In genomic region chr3:75001330-75001729, GRCh38 we compare ENCODE assay signal across 10 cellular contexts.
DNase-seq lines count a peak whose midpoint lies in the region; ATAC-seq, FAIRE-seq and TF ChIP-seq lines count a peak whose summit lies in the region.
"Had no signal": no experiment of that assay in that cellular context is flagged by ENCODE, and none has a peak within 500 bp of the region (broad histone marks: within the 10 kb centered on the region; RNA-seq: fewer than 3 reads in every experiment).

No MANE protein-coding gene starts in this region.

- no peak overlapping the region for H3K27ac Mint-ChIP-seq in immature natural killer cell
- H3K27ac Mint-ChIP-seq: activated CD4-positive, alpha-beta T cell treated with anti-CD3 and anti-CD28 coated beads for 36 hours had no signal

- H3K36me3 ChIP-seq in kidney (ENCODE audit: control insufficient read depth in 1 of 2, insufficient read depth in 2 of 2, low read length in 2 of 2), result no peaks in the 10 kb centered on the region

- peak; percentile 15 for TF ChIP-seq CTCF in AG04449 (IDR thresholded peaks at IDR 0.05; ENCODE audit: insufficient read depth, low read length, missing control alignments)
- TF ChIP-seq CTCF in fibroblast of the aortic adventitia (IDR thresholded peaks at IDR 0.05; ENCODE audit: insufficient read depth, low read length), result no peak
- no peak for TF ChIP-seq CTCF in kidney (IDR thresholded peaks at IDR 0.05; ENCODE audit: borderline replicate concordance, extremely low read depth, insufficient read depth)

- H3K27me3 Mint-ChIP-seq in immature natural killer cell (ENCODE audit: low read depth in 3 of 3), result peaks cover 0 to 2% (median 0%) of the 10 kb centered on the region in 3 donors
- H3K27me3 Mint-ChIP-seq: activated CD4-positive, alpha-beta T cell treated with anti-CD3 and anti-CD28 coated beads for 36 hours had no signal

- ATAC-seq in HG03025 (IDR thresholded peaks at IDR 0.05; ENCODE audit: low FRiP score, unreplicated experiment) (no peak), HG02870 (IDR thresholded peaks at IDR 0.05; ENCODE audit: unreplicated experiment) (no peak)
- ATAC-seq: activated CD4-positive, alpha-beta T cell treated with anti-CD3 and anti-CD28 coated beads for 36 hours had no signal

- H3K4me1 ChIP-seq in kidney (ENCODE audit: control insufficient read depth in 1 of 2, insufficient read depth in 1 of 2, low read depth in 1 of 2, low read length in 2 of 2), result no peaks in the 10 kb centered on the region

- H3K27ac ChIP-seq in kidney (ENCODE audit: low read depth in 2 of 2, low read length in 2 of 2), result no peak overlapping the region

- no peak for FAIRE-seq in kidney (lab: Jason Lieb, UNC)

- CTCF ChIA-PET in AG04449 (lab: Yijun Ruan, JAX), result interaction anchor here (0.7 to 1.6 kb wide), 7 partner anchors 9 to 1548 kb away, joined by 3 to 5 read pairs (median 3); no protein-coding TSS in a partner anchor

- H3K4me3 ChIP-seq in AG04449 (ENCODE audit: low read depth, low read length) (no peak overlapping the region), fibroblast of the aortic adventitia (ENCODE audit: low read depth, low read length) (no peak overlapping the region), kidney (ENCODE audit: low read length in 2 of 2) (no peak overlapping the region)

- intact Hi-C loops in kidney (cut with DNase I), result no loop called here

- POLR2A ChIA-PET in AG04449 (lab: Yijun Ruan, JAX), result no interaction called here

- peaks cover 8 to 26% (median 17%) of the 10 kb centered on the region in 6 donors for H3K9me3 Mint-ChIP-seq in immature natural killer cell

- H3K4me1 Mint-ChIP-seq in immature natural killer cell, result no peaks in the 10 kb centered on the region
- H3K4me1 Mint-ChIP-seq: activated CD4-positive, alpha-beta T cell treated with anti-CD3 and anti-CD28 coated beads for 36 hours had no signal

- no peaks in the 10 kb centered on the region for H3K9me3 ChIP-seq in kidney (ENCODE audit: control insufficient read depth in 1 of 2, low read length in 2 of 2)

- H3K9ac ChIP-seq in kidney (ENCODE audit: low read length in 2 of 2), result no peak overlapping the region

- DNase-seq in AG04449 (ENCODE audit: low read depth, low spot score), result no peak
- peak; percentile 6 for DNase-seq in G401 (ENCODE audit: low spot score)
- DNase-seq in NCI-H748 (lab: John Stamatoyannopoulos, UW; ENCODE audit: unreplicated experiment), result peak; percentile 38
- DNase-seq in fibroblast of the aortic adventitia (ENCODE audit: low read depth), result peak; percentile 9
- DNase-seq in kidney, result no peak
- no peak for DNase-seq in immature natural killer cell
- DNase-seq: activated CD4-positive, alpha-beta T cell treated with anti-CD3 and anti-CD28 coated beads for 36 hours; NCI-H226 had no signal

- in situ Hi-C loops in G401 (cut with HindIII; ENCODE audit: low sequenced_read_pairs), result no loop called here

- H3K36me3 Mint-ChIP-seq in immature natural killer cell, result no peaks in the 10 kb centered on the region

- H3K4me3 Mint-ChIP-seq in immature natural killer cell, result no peak overlapping the region
- H3K4me3 Mint-ChIP-seq: activated CD4-positive, alpha-beta T cell treated with anti-CD3 and anti-CD28 coated beads for 36 hours had no signal

Comparison
In these comparisons a context has a peak if more than half of its experiments do, and no peak if none do; other contexts are left out.
1. DNase-seq: peak in G401 (single experiment), NCI-H748 (single experiment) and fibroblast of the aortic adventitia (single experiment); none in AG04449 (single experiment), kidney (single experiment) and immature natural killer cell (0 of 3).